31 cellular contexts compared by ENCODE assay signal in the genomic region with DNA sequence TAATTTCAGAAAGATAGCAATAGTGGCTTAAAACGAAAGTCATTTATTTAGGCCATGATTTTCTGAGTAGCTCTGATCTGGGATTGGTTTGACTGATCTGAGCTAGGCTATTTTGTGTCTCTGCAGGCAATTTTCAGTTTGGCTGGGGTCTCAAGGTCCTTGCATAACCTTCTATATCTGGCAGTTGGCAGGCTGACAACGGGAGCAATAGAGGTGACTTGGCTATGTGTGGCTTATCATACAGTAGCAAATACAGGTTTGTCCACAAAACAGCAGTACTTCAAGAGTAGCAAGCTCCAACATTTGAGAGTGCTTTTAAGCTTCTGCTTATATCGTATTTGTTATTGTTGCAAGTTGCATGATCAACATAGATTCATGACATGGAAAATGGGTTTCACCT.
"Had no signal": no experiment of that assay in that cellular context is flagged by ENCODE, and none has a peak within 500 bp of the region (broad histone marks: within the 10 kb centered on the region; RNA-seq: fewer than 3 reads in every experiment).

No MANE protein-coding gene starts in this region.

- H3K27me3 ChIP-seq: ascending aorta, brain microvascular endothelial cell, breast epithelium had no signal

- H3K36me3 ChIP-seq: ascending aorta, brain microvascular endothelial cell, breast epithelium, WERI-Rb-1 had no signal

- H3K4me3 ChIP-seq: ascending aorta, breast epithelium had no signal

- H3K27ac ChIP-seq: ascending aorta, brain microvascular endothelial cell, breast epithelium, WERI-Rb-1 had no signal

- H3K4me1 ChIP-seq: ascending aorta, breast epithelium had no signal

- DNase-seq: activated CD4-positive, alpha-beta memory T cell treated with anti-CD3 and anti-CD28 coated beads, Interleukin-2, amount 10 ng/mL, durations not matched to agents 7 days and 5 days; activated CD4-positive, alpha-beta T cell treated with anti-CD3 and anti-CD28 coated beads for 1 hour; activated CD4-positive, alpha-beta T cell treated with anti-CD3 and anti-CD28 coated beads for 36 hours; activated CD4-positive, alpha-beta T cell treated with anti-CD3 and anti-CD28 coated beads for 48 hours; activated CD4-positive, alpha-beta T cell treated with anti-CD3 and anti-CD28 coated beads, Interleukin-2, amount 10 ng/mL, durations not matched to agents 7 days and 5 days; activated CD4-positive, alpha-beta T cell treated with anti-CD3 and anti-CD28 coated beads, Interleukin-2, amount 50 U/mL, for 48 hours; activated CD4-positive, CD25-positive, alpha-beta regulatory T cell; activated CD8-positive, alpha-beta memory T cell treated with anti-CD3 and anti-CD28 coated beads for 24 hours; activated CD8-positive, alpha-beta memory T cell treated with anti-CD3 and anti-CD28 coated beads, Interleukin-2, amount 10 ng/mL, durations not matched to agents 7 days and 5 days; activated CD8-positive, alpha-beta memory T cell treated with anti-CD3 and anti-CD28 coated beads, Interleukin-2, amount 50 U/mL, for 48 hours; activated CD8-positive, alpha-beta T cell treated with anti-CD3 and anti-CD28 coated beads, Interleukin-2, amount 10 ng/mL, durations not matched to agents 7 days and 5 days; activated effector memory CD4-positive, alpha-beta T cell treated with Interleukin-2 at 50 U/mL for 16 hours; activated gamma-delta T cell; activated naive CD4-positive, alpha-beta T cell treated with anti-CD3 and anti-CD28 coated beads, Interleukin-2, amount 10 ng/mL, durations not matched to agents 7 days and 5 days; activated naive CD4-positive, alpha-beta T cell treated with Interleukin-2 at 50 U/mL for 16 hours; activated naive CD8-positive, alpha-beta T cell treated with anti-CD3 and anti-CD28 coated beads, Interleukin-2, amount 10 ng/mL, durations not matched to agents 7 days and 5 days; activated naive CD8-positive, alpha-beta T cell treated with anti-CD3 and anti-CD28 coated beads, Interleukin-2, amount 50 U/mL, for 24 hours; activated T-cell treated with anti-CD3 and anti-CD28 coated beads, Interleukin-2, amount 50 U/mL, for 24 hours; activated T-cell treated with anti-CD3 and anti-CD28 coated beads, Interleukin-2, amount 50 U/mL, for 48 hours; amygdala; anterior cingulate cortex; brain microvascular endothelial cell; central memory CD4-positive, alpha-beta T cell; T-helper 1 cell; T-helper 2 cell; T-helper 9 cell; WERI-Rb-1 had no signal

- ATAC-seq: activated CD4-positive, alpha-beta T cell treated with anti-CD3 and anti-CD28 coated beads for 36 hours; activated CD4-positive, CD25-positive, alpha-beta regulatory T cell treated with anti-CD3 and anti-CD28 coated beads, Interleukin-2, amount 50 U/mL, for 24 hours; activated CD8-positive, alpha-beta memory T cell treated with anti-CD3 and anti-CD28 coated beads, Interleukin-2, amount 10 ng/mL, durations not matched to agents 7 days and 5 days; activated CD8-positive, alpha-beta T cell treated with anti-CD3 and anti-CD28 coated beads, Interleukin-2, amount 10 ng/mL, durations not matched to agents 7 days and 5 days; activated naive CD8-positive, alpha-beta T cell treated with anti-CD3 and anti-CD28 coated beads, Interleukin-2, amount 50 U/mL, for 24 hours; WTC11 had no signal
